ENCODE assay signal across 12 cellular contexts in genomic region chrX:44306336-44306735, GRCh38. TPM values are rescaled to one million over a fixed set of nuclear protein-coding genes. Genes with fewer than 3 reads are reported as not detected.
DNase-seq lines count a peak whose midpoint lies in the region; ATAC-seq and TF ChIP-seq lines count a peak whose summit lies in the region.
"Had no signal": no experiment of that assay in that cellular context is flagged by ENCODE, and none has a peak within 500 bp of the region (broad histone marks: within the 10 kb centered on the region; RNA-seq: fewer than 3 reads in every experiment).

No MANE protein-coding gene starts in this region.

- H3K27ac ChIP-seq in RWPE1 (peak overlapping the region; percentile 56), foreskin keratinocyte (peak overlapping the region; percentile 59)

- TF ChIP-seq CTCF in RWPE1 (conservative IDR thresholded peaks at IDR 0.05; ENCODE audit: low read depth): no peak
- no peak for TF ChIP-seq CTCF in foreskin keratinocyte (conservative IDR thresholded peaks at IDR 0.05)

- H3K27me3 ChIP-seq in foreskin keratinocyte: no peaks in the 10 kb centered on the region

- DNase-seq in Caki2 (ENCODE audit: low read depth) (peak; percentile 38), NCI-H128 (lab: John Stamatoyannopoulos, UW; ENCODE audit: unreplicated experiment) (peak; percentile 13), RWPE1 (ENCODE audit: low spot score) (peak; percentile 54), foreskin keratinocyte (peak; percentile 39 to 67), GM03348 (ENCODE audit: low spot score) (no peak), NCI-H187 (lab: John Stamatoyannopoulos, UW) (no peak)
- DNase-seq in activated CD4-positive, alpha-beta T cell treated with anti-CD3 and anti-CD28 coated beads, Interleukin-2, amount 50 U/mL, for 1 hour: no peak
- DNase-seq in stimulated activated CD4-positive, alpha-beta T cell treated with anti-CD3 and anti-CD28 coated beads, Interleukin-4, amount 100 ng/mL, for 1 hour: no peak
- DNase-seq: activated CD8-positive, alpha-beta T cell treated with anti-CD3 and anti-CD28 coated beads, Interleukin-2, amount 10 ng/mL, durations not matched to agents 7 days and 5 days; left ventricle myocardium superior; NCI-H1105 had no signal

- peaks cover 3% of the 10 kb centered on the region for H3K4me1 ChIP-seq in foreskin keratinocyte

- CTCF ChIA-PET in RWPE1 (lab: Yijun Ruan, JAX): no interaction called here

- POLR2A ChIA-PET in RWPE1 (lab: Yijun Ruan, JAX; ENCODE audit: low non-redundant PET): no interaction called here

- peak; percentile 79 for ATAC-seq in foreskin keratinocyte
- ATAC-seq: activated CD8-positive, alpha-beta T cell treated with anti-CD3 and anti-CD28 coated beads, Interleukin-2, amount 10 ng/mL, durations not matched to agents 7 days and 5 days; left ventricle myocardium superior had no signal

- in situ Hi-C loops in Caki2 (cut with HindIII; ENCODE audit: low pct_unique_long_range_greater_than_20kb, low sequenced_read_pairs): no loop called here

RNA-seq across cellular contexts. Expression of gene EFHC2, which starts 37.1 kb away (rescaled TPM):
- total RNA-seq in Caki2 (2014; rRNA removed; shearing (Covaris generic); ENCODE audit: low replicate concordance): not detected in 2 replicates
- total RNA-seq in foreskin keratinocyte: 0.25 and 0.34 TPM in 2 replicates
- 0.16 and 0.18 TPM in 2 replicates for polyA plus RNA-seq in foreskin keratinocyte
- total RNA-seq: dermis microvascular lymphatic vessel endothelial cell had no signal

Comparison
In these comparisons a context has a peak if more than half of its experiments do, and no peak if none do; other contexts are left out.
1. DNase-seq: peak in Caki2 (single experiment), NCI-H128 (single experiment), RWPE1 (single experiment) and foreskin keratinocyte (2 of 2); none in GM03348 (single experiment), activated CD4-positive, alpha-beta T cell treated with anti-CD3 and anti-CD28 coated beads, Interleukin-2, amount 50 U/mL, for 1 hour (single experiment), stimulated activated CD4-positive, alpha-beta T cell treated with anti-CD3 and anti-CD28 coated beads, Interleukin-4, amount 100 ng/mL, for 1 hour (single experiment) and NCI-H187 (0 of 2).